Comparison of ENCODE assay signal across 23 cellular contexts in the genomic region with DNA sequence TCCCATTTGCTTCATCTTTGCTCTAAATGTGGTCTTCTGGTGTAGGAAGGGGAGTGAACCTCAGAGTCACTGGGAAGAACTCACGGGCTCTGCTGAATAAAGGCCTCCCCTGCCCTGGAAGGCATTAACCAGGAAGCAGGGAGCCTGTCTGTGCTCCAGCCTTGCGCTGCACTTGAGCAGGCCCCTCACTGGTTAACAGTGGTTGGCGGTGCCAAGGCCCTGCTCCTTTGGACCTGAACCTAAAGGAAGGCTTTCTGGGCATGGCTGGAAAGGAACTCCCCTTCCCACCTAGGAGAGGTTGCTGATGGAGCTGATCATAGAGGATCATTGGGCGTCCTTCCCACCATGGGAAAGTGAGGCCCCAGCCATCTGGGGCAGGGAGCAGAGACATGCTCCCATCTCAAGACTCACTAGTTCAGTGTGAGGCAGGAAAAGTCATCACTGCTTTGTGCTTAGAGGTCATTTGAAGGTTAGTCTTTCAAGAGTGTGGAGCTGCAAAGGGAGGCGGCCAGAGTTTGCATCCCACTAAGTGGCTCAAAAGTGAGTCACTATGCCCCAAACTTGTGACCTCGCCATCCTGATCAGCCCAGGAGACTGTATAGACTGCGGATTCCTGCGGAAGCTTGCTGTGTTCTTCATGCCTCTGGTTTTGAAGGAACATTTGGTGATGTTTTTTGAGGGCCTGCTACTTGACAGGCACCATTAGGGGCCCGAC. TPM values are rescaled to one million over a fixed set of nuclear protein-coding genes. Genes with fewer than 3 reads are reported as not detected.
DNase-seq lines count a peak whose midpoint lies in the region; ATAC-seq and TF ChIP-seq lines count a peak whose summit lies in the region.
"Had no signal": no experiment of that assay in that cellular context is flagged by ENCODE, and none has a peak within 500 bp of the region (broad histone marks: within the 10 kb centered on the region; RNA-seq: fewer than 3 reads in every experiment).

No MANE protein-coding gene starts in this region.

- H3K27ac Mint-ChIP-seq in type B pancreatic cell, result no peak overlapping the region
- H3K27ac Mint-ChIP-seq: activated T-cell treated with anti-CD3 and anti-CD28 coated beads, Interleukin-2, amount 50 U/mL, for 24 hours; stimulated activated naive B cell treated with anti-CD40 and anti-IgM and Interleukin-4, amounts not matched to agents 10 μg/mL and 1 μg/mL and 100 μg/mL, for 72 hours had no signal

- peaks cover 37% of the 10 kb centered on the region for H3F3A ChIP-seq in smooth muscle cell (ENCODE audit: low read depth)

- CTCF ChIA-PET in AG04450 (lab: Charles Lee), result interaction anchor here (1.0 to 10.2 kb wide), 11 partner anchors 12 to 206 kb away, joined by 3 to 78 read pairs (median 7); no protein-coding TSS in a partner anchor
- CTCF ChIA-PET in RWPE1 (lab: Yijun Ruan, JAX), result interaction anchor here (0.7 to 1.7 kb wide), 6 partner anchors 12 to 556 kb away, joined by 3 to 9 read pairs (median 4); no protein-coding TSS in a partner anchor

- TF ChIP-seq CTCF in AG04450 (IDR thresholded peaks at IDR 0.05; ENCODE audit: low read depth, low read length) (no peak), RWPE1 (conservative IDR thresholded peaks at IDR 0.05; ENCODE audit: low read depth) (no peak), fibroblast of lung (conservative IDR thresholded peaks at IDR 0.05 in 1 of 2, IDR thresholded peaks at IDR 0.05 in 1 of 2; ENCODE audit: low read depth in 1 of 2, low read length in 2 of 2) (no peak), smooth muscle cell (IDR thresholded peaks at IDR 0.05; ENCODE audit: borderline replicate concordance, insufficient read depth, poor library complexity, severe bottlenecking) (no peak), type B pancreatic cell (conservative IDR thresholded peaks at IDR 0.05) (no peak)

- no peak for DNase-seq in AG04450 (ENCODE audit: low read depth, low spot score)
- DNase-seq in RWPE1 (ENCODE audit: low spot score), result no peak
- DNase-seq in fibroblast of lung (ENCODE audit: low read depth in 2 of 2), result peak; percentile 67 to 74
- DNase-seq in smooth muscle cell (lab: John Stamatoyannopoulos, UW; ENCODE audit: unreplicated experiment), result no peak
- DNase-seq in activated CD8-positive, alpha-beta memory T cell treated with anti-CD3 and anti-CD28 coated beads, Interleukin-2, amount 50 U/mL, for 48 hours, result no peak
- DNase-seq in type B pancreatic cell (ENCODE audit: extremely low spot score, unreplicated experiment), result no peak
- DNase-seq: activated naive CD4-positive, alpha-beta T cell treated with anti-CD3 and anti-CD28 coated beads, Interleukin-2, amount 50 U/mL, for 16 hours; effector CD8-positive, alpha-beta T cell; KG1; lower lobe of right lung; NCI-H226; psoas muscle; SJCRH30; small intestine; stimulated activated naive B cell treated with anti-CD40 and anti-IgM and Interleukin-4, amounts not matched to agents 10 μg/mL and 1 μg/mL and 100 μg/mL, for 72 hours had no signal

- ATAC-seq in GM19397 (IDR thresholded peaks at IDR 0.05; ENCODE audit: unreplicated experiment) (no peak), HG03280 (IDR thresholded peaks at IDR 0.05; ENCODE audit: unreplicated experiment) (no peak)

- no peaks in the 10 kb centered on the region for H3K27me3 Mint-ChIP-seq in type B pancreatic cell

- H3K9ac ChIP-seq in fibroblast of lung (ENCODE audit: insufficient read depth, low read length) (no peak overlapping the region), smooth muscle cell (ENCODE audit: low read depth) (no peak overlapping the region)

- H4K20me1 ChIP-seq in fibroblast of lung (ENCODE audit: control insufficient read depth, extremely low read depth, insufficient read depth, low read length) (no peaks in the 10 kb centered on the region), smooth muscle cell (ENCODE audit: low read depth) (no peaks in the 10 kb centered on the region)

- H3K27ac ChIP-seq in AG04450 (ENCODE audit: low read depth, low read length) (peak overlapping the region; percentile 31), RWPE1 (peak overlapping the region; percentile 99), fibroblast of lung (ENCODE audit: insufficient read depth, low read length) (no peak overlapping the region), smooth muscle cell (ENCODE audit: low read depth) (peak overlapping the region; percentile 98)
- H3K27ac ChIP-seq: lower lobe of right lung, psoas muscle, SJCRH30 had no signal

- POLR2A ChIA-PET in AG04450 (lab: Yijun Ruan, JAX) (no interaction called here), RWPE1 (lab: Yijun Ruan, JAX; ENCODE audit: low non-redundant PET) (no interaction called here)

- H3K9me3 ChIP-seq in AG04450 (ENCODE audit: control insufficient read depth, insufficient read depth, low read length), result no peaks in the 10 kb centered on the region
- H3K9me3 ChIP-seq in fibroblast of lung (ENCODE audit: control insufficient read depth, insufficient read depth, low read depth, low read length), result no peaks in the 10 kb centered on the region
- no peaks in the 10 kb centered on the region for H3K9me3 ChIP-seq in smooth muscle cell (replicated peaks; ENCODE audit: low read depth)
- H3K9me3 ChIP-seq: lower lobe of right lung, psoas muscle, SJCRH30 had no signal

- peaks cover 3% of the 10 kb centered on the region for H3K79me2 ChIP-seq in fibroblast of lung (ENCODE audit: control insufficient read depth, insufficient read depth, low read length)
- H3K79me2 ChIP-seq in smooth muscle cell (ENCODE audit: low read depth), result peaks cover 7% of the 10 kb centered on the region

- H3K4me3 Mint-ChIP-seq in type B pancreatic cell, result no peak overlapping the region
- H3K4me3 Mint-ChIP-seq: activated T-cell treated with anti-CD3 and anti-CD28 coated beads, Interleukin-2, amount 50 U/mL, for 24 hours; stimulated activated naive B cell treated with anti-CD40 and anti-IgM and Interleukin-4, amounts not matched to agents 10 μg/mL and 1 μg/mL and 100 μg/mL, for 72 hours had no signal

- H3K36me3 Mint-ChIP-seq in type B pancreatic cell, result peaks cover 17% of the 10 kb centered on the region

- H3K36me3 ChIP-seq in fibroblast of lung (ENCODE audit: control insufficient read depth, insufficient read depth, low read length) (peaks cover 19% of the 10 kb centered on the region), smooth muscle cell (ENCODE audit: low read depth) (peaks cover 9% of the 10 kb centered on the region)

- H3K9me3 Mint-ChIP-seq in type B pancreatic cell, result no peaks in the 10 kb centered on the region
- H3K9me3 Mint-ChIP-seq: activated T-cell treated with anti-CD3 and anti-CD28 coated beads, Interleukin-2, amount 50 U/mL, for 24 hours; stimulated activated naive B cell treated with anti-CD40 and anti-IgM and Interleukin-4, amounts not matched to agents 10 μg/mL and 1 μg/mL and 100 μg/mL, for 72 hours had no signal

- whole genome bisulfite sequencing in smooth muscle cell (ENCODE audit: low lambda C conversion rate), result 86% methylated on average over 9 of the region's 9 CpGs

- H3K4me1 Mint-ChIP-seq in type B pancreatic cell (ENCODE audit: unreplicated experiment), result no peaks in the 10 kb centered on the region

- H3K4me2 ChIP-seq in fibroblast of lung (ENCODE audit: extremely low read depth, insufficient read depth, low read length) (no peak overlapping the region), smooth muscle cell (no peak overlapping the region)

- H3K27me3 ChIP-seq in AG04450 (ENCODE audit: control insufficient read depth, insufficient read depth, low read length), result no peaks in the 10 kb centered on the region
- no peaks in the 10 kb centered on the region for H3K27me3 ChIP-seq in fibroblast of lung (ENCODE audit: control insufficient read depth, insufficient read depth, low read length)
- H3K27me3 ChIP-seq in smooth muscle cell (ENCODE audit: low read depth), result no peaks in the 10 kb centered on the region
- H3K27me3 ChIP-seq: SJCRH30 had no signal

- peaks cover 31% of the 10 kb centered on the region for H3K4me1 ChIP-seq in fibroblast of lung (ENCODE audit: control insufficient read depth, extremely low read depth, insufficient read depth, low read length)
- H3K4me1 ChIP-seq in smooth muscle cell (ENCODE audit: low read depth), result peaks cover 6% of the 10 kb centered on the region
- H3K4me1 ChIP-seq: psoas muscle, SJCRH30 had no signal

- H2AFZ ChIP-seq in fibroblast of lung (ENCODE audit: low read length) (no peak overlapping the region), smooth muscle cell (ENCODE audit: low read depth) (no peak overlapping the region)

- H3K4me3 ChIP-seq in AG04450 (ENCODE audit: low read depth, low read length) (no peak overlapping the region), fibroblast of lung (replicated peaks in 1 of 4; ENCODE audit: control extremely low read depth in 1 of 4, insufficient read depth in 1 of 4, low read depth in 3 of 4, low read length in 4 of 4) (no peak overlapping the region), smooth muscle cell (no peak overlapping the region)
- H3K4me3 ChIP-seq: lower lobe of right lung, psoas muscle, SJCRH30 had no signal

RNA-seq across cellular contexts. Expression of a gene that starts 50.4 kb away (rescaled TPM):
- polyA plus RNA-seq in AG04450 (2011; rRNA removed) (not detected in 2 replicates), fibroblast of lung (not detected in 2 replicates), smooth muscle cell (not detected in 2 replicates)
- polyA minus RNA-seq in AG04450 (2011; rRNA and poly(A)+ RNA removed), result not detected in 2 replicates
- total RNA-seq in fibroblast of lung (not detected in 2 replicates), smooth muscle cell (not detected in 2 replicates), type B pancreatic cell (ENCODE audit: low replicate concordance) (0.36 TPM in 1 of 2 replicates, not detected in the other)
- not detected in 2 replicates for polyA plus RNA-seq in fibroblast of lung (2012)
- not detected in 2 replicates for polyA minus RNA-seq in fibroblast of lung (ENCODE audit: low replicate concordance)
- total RNA-seq: cerebellum; kidney epithelial cell; lower lobe of right lung; psoas muscle; T-helper 1 cell treated with Interleukin-12 subunit alpha and Interleukin-12 subunit beta and Interleukin-4 antibody, amounts not matched to agents 30 ng/mL and 1 ng/mL, for 36 hours had no signal
- polyA plus RNA-seq: esophagus, psoas muscle, small intestine, thymus had no signal

Comparison
In these comparisons a context has a peak if more than half of its experiments do, and no peak if none do; other contexts are left out.
1. DNase-seq: peak in fibroblast of lung (2 of 2); none in AG04450 (single experiment), RWPE1 (single experiment), smooth muscle cell (single experiment), activated CD8-positive, alpha-beta memory T cell treated with anti-CD3 and anti-CD28 coated beads, Interleukin-2, amount 50 U/mL, for 48 hours (single experiment) and type B pancreatic cell (single experiment).